Comparison of ENCODE assay signal across 11 cellular contexts in the genomic region with DNA sequence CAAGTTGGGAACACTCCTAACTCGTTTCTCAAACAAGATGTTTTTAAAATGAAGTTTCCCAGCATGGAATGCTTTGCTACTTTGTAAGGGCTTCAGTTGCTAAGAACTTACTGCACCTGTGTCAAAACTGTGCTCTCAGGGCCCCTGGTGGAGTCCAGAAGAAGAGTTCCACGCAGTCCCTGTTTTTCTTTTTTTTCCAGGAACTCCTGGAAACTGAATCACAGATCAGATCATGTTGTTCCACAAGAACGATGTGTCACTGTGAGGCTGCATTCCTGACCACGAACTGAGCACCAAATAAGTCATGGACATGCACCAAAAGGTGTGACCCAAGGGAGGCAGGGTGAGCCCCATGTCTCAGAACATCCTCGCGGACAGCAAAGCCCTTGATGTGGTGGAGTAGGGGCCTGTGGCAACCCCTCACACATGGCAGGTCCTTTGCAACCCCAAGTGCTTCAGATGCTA.
DNase-seq lines count a peak whose midpoint lies in the region; ATAC-seq and TF ChIP-seq lines count a peak whose summit lies in the region.
"Had no signal": no experiment of that assay in that cellular context is flagged by ENCODE, and none has a peak within 500 bp of the region (broad histone marks: within the 10 kb centered on the region; RNA-seq: fewer than 3 reads in every experiment).

No MANE protein-coding gene starts in this region.

- no peaks in the 10 kb centered on the region for H3K27me3 ChIP-seq in Panc1 (ENCODE audit: control insufficient read depth, insufficient read depth, low read length)
- H3K27me3 ChIP-seq in esophagus squamous epithelium: peaks cover 0 to 7% (median 0%) of the 10 kb centered on the region in 4 donors
- H3K27me3 ChIP-seq in SJCRH30: no peaks in the 10 kb centered on the region

- 23 to 27% methylated on average over 4 to 5 of the region's 6 CpGs for WGBS in esophagus squamous epithelium, 2 donors

- H3K27ac ChIP-seq in Panc1 (ENCODE audit: low read length) (no peak overlapping the region), esophagus squamous epithelium (peak overlapping the region; percentile 20 to 92 (median 75)), SJCRH30 (no peak overlapping the region)

- no TSS peak for BruUV-seq in Panc1 (replicated peaks; lab: Mats Ljungman, UMichigan)

- CTCF ChIA-PET in Panc1 (lab: Charles Lee): no interaction called here

- ATAC-seq in Panc1: peak; percentile 69
- ATAC-seq in omental fat pad (ENCODE audit: low FRiP score): peak; percentile 86
- ATAC-seq in stimulated activated naive B cell treated with anti-CD40 and anti-IgM and Interleukin-4, amounts not matched to agents 10 μg/mL and 1 μg/mL and 100 μg/mL, for 72 hours (replicated peaks): no peak
- ATAC-seq in HG03439 (IDR thresholded peaks at IDR 0.05; ENCODE audit: unreplicated experiment): no peak

- H3K4me3 ChIP-seq in Panc1 (ENCODE audit: low read depth in 2 of 2, low read length in 2 of 2) (no peak overlapping the region), esophagus squamous epithelium (peak overlapping the region in 1 of 4 donors; percentile 30), SJCRH30 (no peak overlapping the region)
- H3K4me3 ChIP-seq: HAP-1 had no signal

- POLR2A ChIA-PET in Panc1 (lab: Charles Lee): no interaction called here

- intact Hi-C loops in Panc1 (cut with micrococcal nuclease; ENCODE audit: unreplicated experiment): no loop called here
- intact Hi-C loops in esophagus squamous epithelium (cut with DNase I): no loop called here

- no peaks in the 10 kb centered on the region for H3K9me3 Mint-ChIP-seq in stimulated activated naive B cell treated with anti-CD40 and anti-IgM and Interleukin-4, amounts not matched to agents 10 μg/mL and 1 μg/mL and 100 μg/mL, for 72 hours

- in situ Hi-C loops in Panc1 (cut with HindIII; ENCODE audit: low pct_unique_long_range_greater_than_20kb, low sequenced_read_pairs): no loop called here

- TF ChIP-seq POLR2A in esophagus squamous epithelium (IDR thresholded peaks at IDR 0.05): no peak

- H3K36me3 ChIP-seq in Panc1 (ENCODE audit: control insufficient read depth, insufficient read depth, low read length): no peaks in the 10 kb centered on the region
- no peaks in the 10 kb centered on the region for H3K36me3 ChIP-seq in esophagus squamous epithelium
- H3K36me3 ChIP-seq in SJCRH30: no peaks in the 10 kb centered on the region
- H3K36me3 ChIP-seq: HAP-1 had no signal

- no peak overlapping the region for H3K27ac Mint-ChIP-seq in stimulated activated naive B cell treated with anti-CD40 and anti-IgM and Interleukin-4, amounts not matched to agents 10 μg/mL and 1 μg/mL and 100 μg/mL, for 72 hours

- no peak for TF ChIP-seq CTCF in Panc1 (IDR thresholded peaks at IDR 0.05)
- TF ChIP-seq CTCF in esophagus squamous epithelium (IDR thresholded peaks at IDR 0.05): peak in 5 of 6 experiments; percentile 11 to 52 (median 41)
- TF ChIP-seq CTCF in omental fat pad (IDR thresholded peaks at IDR 0.05): no peak

- H3K4me3 Mint-ChIP-seq in stimulated activated naive B cell treated with anti-CD40 and anti-IgM and Interleukin-4, amounts not matched to agents 10 μg/mL and 1 μg/mL and 100 μg/mL, for 72 hours: no peak overlapping the region

- H3K36me3 Mint-ChIP-seq in stimulated activated naive B cell treated with anti-CD40 and anti-IgM and Interleukin-4, amounts not matched to agents 10 μg/mL and 1 μg/mL and 100 μg/mL, for 72 hours: no peaks in the 10 kb centered on the region

- DNase-seq in AG20443 (ENCODE audit: low spot score): peak; percentile 86
- no peak for DNase-seq in Panc1 (ENCODE audit: low read depth, low spot score)
- no peak for DNase-seq in esophagus squamous epithelium (lab: John Stamatoyannopoulos, UW)
- DNase-seq in omental fat pad (ENCODE audit: low spot score): no peak
- no peak for DNase-seq in SJCRH30
- DNase-seq in stimulated activated naive B cell treated with anti-CD40 and anti-IgM and Interleukin-4, amounts not matched to agents 10 μg/mL and 1 μg/mL and 100 μg/mL, for 72 hours: no peak
- DNase-seq in stimulated activated CD4-positive, alpha-beta T cell treated with anti-CD3 and anti-CD28 coated beads, Interleukin-12 subunit alpha, Interleukin-12 subunit beta, amount 100 ng/mL, for 4 hours: no peak
- DNase-seq: effector memory CD4-positive, alpha-beta T cell; NCI-H1048 had no signal

- peaks cover 19 to 25% of the 10 kb centered on the region in 2 donors for H3K27me3 Mint-ChIP-seq in stimulated activated naive B cell treated with anti-CD40 and anti-IgM and Interleukin-4, amounts not matched to agents 10 μg/mL and 1 μg/mL and 100 μg/mL, for 72 hours

- H3K4me1 ChIP-seq in Panc1 (ENCODE audit: control insufficient read depth, insufficient read depth, low read length) (peaks cover 8% of the 10 kb centered on the region), esophagus squamous epithelium (peaks cover 12 to 28% (median 25%) of the 10 kb centered on the region in 3 donors), SJCRH30 (no peaks in the 10 kb centered on the region)
- H3K4me1 ChIP-seq: HAP-1 had no signal

- no peaks in the 10 kb centered on the region for H3K9me3 ChIP-seq in Panc1 (ENCODE audit: control insufficient read depth, insufficient read depth, low read depth, low read length)
- no peaks in the 10 kb centered on the region for H3K9me3 ChIP-seq in esophagus squamous epithelium
- H3K9me3 ChIP-seq in SJCRH30 (replicated peaks): no peaks in the 10 kb centered on the region
- H3K9me3 ChIP-seq: HAP-1 had no signal

- H3K4me1 Mint-ChIP-seq in stimulated activated naive B cell treated with anti-CD40 and anti-IgM and Interleukin-4, amounts not matched to agents 10 μg/mL and 1 μg/mL and 100 μg/mL, for 72 hours: no peaks in the 10 kb centered on the region

Comparison
In these comparisons a context has a peak if more than half of its experiments do, and no peak if none do; other contexts are left out.
1. ATAC-seq: peak in Panc1 (single experiment) and omental fat pad (single experiment); none in stimulated activated naive B cell treated with anti-CD40 and anti-IgM and Interleukin-4, amounts not matched to agents 10 μg/mL and 1 μg/mL and 100 μg/mL, for 72 hours (0 of 2) and HG03439 (single experiment).
2. H3K27ac ChIP-seq: peak in esophagus squamous epithelium (4 of 4); none in Panc1 (single experiment) and SJCRH30 (single experiment).
3. CTCF ChIP-seq: peak in esophagus squamous epithelium (5 of 6); none in Panc1 (single experiment) and omental fat pad (0 of 3).